In the genomic region with DNA sequence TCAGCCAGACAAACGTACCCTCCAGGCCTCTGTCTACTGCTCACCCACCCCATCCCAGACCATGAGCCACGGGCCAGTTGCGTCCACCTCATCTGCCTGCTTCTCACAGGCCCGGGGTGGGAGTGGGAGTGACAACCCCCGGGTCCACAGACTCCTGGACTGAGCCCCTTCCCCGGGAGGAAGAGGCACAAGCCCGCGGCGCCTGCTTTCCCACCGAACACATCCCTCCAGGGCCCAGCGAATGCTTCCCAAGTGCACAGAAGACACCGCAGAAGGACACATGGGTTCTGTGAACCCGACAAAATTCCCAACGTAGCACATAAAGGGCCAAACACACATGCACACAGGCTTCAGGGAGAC, we compare ENCODE assay signal across 18 cellular contexts. TPM values are rescaled to one million over a fixed set of nuclear protein-coding genes. Genes with fewer than 3 reads are reported as not detected.
DNase-seq lines count a peak whose midpoint lies in the region; ATAC-seq and TF ChIP-seq lines count a peak whose summit lies in the region.
"Had no signal": no experiment of that assay in that cellular context is flagged by ENCODE, and none has a peak within 500 bp of the region (broad histone marks: within the 10 kb centered on the region; RNA-seq: fewer than 3 reads in every experiment).

No MANE protein-coding gene starts in this region.

- H3K4me1 ChIP-seq in breast epithelium, result no peaks in the 10 kb centered on the region
- peaks cover 6% of the 10 kb centered on the region for H3K4me1 ChIP-seq in lower lobe of right lung
- H3K4me1 ChIP-seq in spleen, result peaks cover 0 to 22% (median 6%) of the 10 kb centered on the region in 6 donors
- peaks cover 2% of the 10 kb centered on the region for H3K4me1 ChIP-seq in ovary (ENCODE audit: insufficient read depth)

- DNase-seq in breast epithelium (ENCODE audit: low spot score in 2 of 2) (no peak), MCF 10A (ENCODE audit: unreplicated experiment) (no peak), WTC11 (ENCODE audit: low spot score) (no peak), lower lobe of right lung (no peak), spleen (peak; percentile 62), ovary (no peak)
- DNase-seq: CD8-positive, alpha-beta T cell; DMS79; KG1; NCI-H1048; NCI-H1436 treated with DMSO at 0.1 percent for 48 hours; NCI-H2029 treated with DMSO at 0.1 percent for 48 hours; NCI-H510A; SHP77 treated with DMSO at 0.1 percent for 48 hours had no signal

- no TSS peak for BruUV-seq in MCF 10A (replicated peaks; lab: Mats Ljungman, UMichigan)

- H3K27ac ChIP-seq in breast epithelium (no peak overlapping the region), lower lobe of right lung (peak overlapping the region; percentile 62), spleen (peak overlapping the region in 4 of 8 donors; percentile 26 to 81 (median 50)), ovary (no peak overlapping the region)
- H3K27ac ChIP-seq: BLaER1 had no signal

- H3K27me3 Mint-ChIP-seq in MCF 10A (ENCODE audit: insufficient read depth, unreplicated experiment) (no peaks in the 10 kb centered on the region), WTC11 (ENCODE audit: low read depth) (no peaks in the 10 kb centered on the region)

- H3K4me1 Mint-ChIP-seq in MCF 10A (ENCODE audit: insufficient read depth, unreplicated experiment) (no peaks in the 10 kb centered on the region), WTC11 (no peaks in the 10 kb centered on the region)

- H3K9me3 ChIP-seq in breast epithelium (no peaks in the 10 kb centered on the region), lower lobe of right lung (no peaks in the 10 kb centered on the region), spleen (no peaks in the 10 kb centered on the region), ovary (no peaks in the 10 kb centered on the region)
- H3K9me3 ChIP-seq: BLaER1 had no signal

- intact Hi-C loops in breast epithelium (cut with DNase I; ENCODE audit: low total_unique reads), result no loop called here
- intact Hi-C loops in MCF 10A (cut with micrococcal nuclease), result no loop called here
- intact Hi-C loops in lower lobe of right lung (cut with DNase I), result no loop called here
- intact Hi-C loops in spleen (cut with DNase I; ENCODE audit: low total_unique reads), result no loop called here
- intact Hi-C loops in ovary (cut with DNase I), result no loop called here

- H3K4me3 Mint-ChIP-seq in MCF 10A (ENCODE audit: unreplicated experiment) (no peak overlapping the region), WTC11 (no peak overlapping the region)
- H3K4me3 Mint-ChIP-seq: CD8-positive, alpha-beta T cell had no signal

- no peaks in the 10 kb centered on the region for H3K9me3 Mint-ChIP-seq in MCF 10A (ENCODE audit: unreplicated experiment)
- no peaks in the 10 kb centered on the region for H3K9me3 Mint-ChIP-seq in WTC11
- H3K9me3 Mint-ChIP-seq: CD8-positive, alpha-beta T cell had no signal

- H3K27ac Mint-ChIP-seq in MCF 10A (ENCODE audit: low read depth, unreplicated experiment) (no peak overlapping the region), WTC11 (peak overlapping the region; percentile 23; the same call in 1 of the 2 replicates)
- H3K27ac Mint-ChIP-seq: CD8-positive, alpha-beta T cell had no signal

- H3K27me3 ChIP-seq in breast epithelium (no peaks in the 10 kb centered on the region), lower lobe of right lung (ENCODE audit: low read depth) (no peaks in the 10 kb centered on the region), spleen (replicated peaks in 1 of 7) (no peaks in the 10 kb centered on the region), ovary (no peaks in the 10 kb centered on the region)
- H3K27me3 ChIP-seq: BLaER1 had no signal

- WGBS in spleen, 5 donors, result 66 to 88% (median 82%) methylated on average over 8 to 14 of the region's 14 CpGs
- 79 to 92% (median 88%) methylated on average over 14 of the region's 14 CpGs for WGBS in ovary, 3 donors

- TF ChIP-seq CTCF in breast epithelium (IDR thresholded peaks at IDR 0.05) (no peak), MCF 10A (IDR thresholded peaks at IDR 0.05; ENCODE audit: unreplicated experiment) (no peak), WTC11 (IDR thresholded peaks at IDR 0.05) (no peak), lower lobe of right lung (IDR thresholded peaks at IDR 0.05) (no peak), spleen (IDR thresholded peaks at IDR 0.05 in 8 of 11, conservative IDR thresholded peaks at IDR 0.05 in 3 of 11) (no peak), ovary (IDR thresholded peaks at IDR 0.05) (no peak)

- H3K36me3 ChIP-seq in breast epithelium (peaks cover 11% of the 10 kb centered on the region), lower lobe of right lung (peaks cover 74% of the 10 kb centered on the region), spleen (peaks cover 3 to 88% (median 55%) of the 10 kb centered on the region in 6 donors), ovary (no peaks in the 10 kb centered on the region)

- no peak for TF ChIP-seq POLR2A in breast epithelium (IDR thresholded peaks at IDR 0.05)
- no peak for TF ChIP-seq POLR2A in spleen (IDR thresholded peaks at IDR 0.05)
- no peak for TF ChIP-seq POLR2A in ovary (IDR thresholded peaks at IDR 0.05)

- no peak for TF ChIP-seq EP300 in ovary (IDR thresholded peaks at IDR 0.05)

- POLR2A ChIA-PET in MCF 10A (lab: Yijun Ruan, JAX) (no interaction called here), WTC11 (lab: Charles Lee) (no interaction called here)

- CTCF ChIA-PET in MCF 10A (lab: Yijun Ruan, JAX) (no interaction called here), WTC11 (lab: Charles Lee) (no interaction called here)

- H3K36me3 Mint-ChIP-seq in MCF 10A (ENCODE audit: insufficient read depth, unreplicated experiment) (peaks cover 38% of the 10 kb centered on the region), WTC11 (peaks cover 35% of the 10 kb centered on the region)

- ATAC-seq in WTC11 (no peak), lower lobe of right lung (no peak), HG03439 (IDR thresholded peaks at IDR 0.05; ENCODE audit: unreplicated experiment) (no peak), HG02981 (IDR thresholded peaks at IDR 0.05; ENCODE audit: unreplicated experiment) (no peak)
- ATAC-seq: CD8-positive, alpha-beta T cell; HepG2 had no signal

- H3K4me3 ChIP-seq in breast epithelium, result peak overlapping the region in 2 of 3 donors; percentile 18 to 31
- H3K4me3 ChIP-seq in lower lobe of right lung, result peak overlapping the region; percentile 47
- peak overlapping the region in 5 of 8 donors; percentile 15 to 69 (median 47) for H3K4me3 ChIP-seq in spleen
- H3K4me3 ChIP-seq in ovary, result no peak overlapping the region
- H3K4me3 ChIP-seq: BLaER1 had no signal

TF ChIP-seq in WTC11, 78 proteins besides CTCF, POLR2A, EP300 and RAD21 (continues in another document):
- no peak for TF ChIP-seq PRDM15 (CRISPR knock-in tag; IDR thresholded peaks at IDR 0.05)

RNA-seq across cellular contexts. Expression of gene PLPP2, which starts 18.0 kb away (rescaled TPM):
- 100 to 1,000 TPM in 2 of 3 donors, under 1 TPM in 1; 0.48 to 166 (median 120) TPM for total RNA-seq in breast epithelium
- total RNA-seq in MCF 10A (2022), result 5.4 and 9.4 TPM in 2 replicates
- 78.7 to 102 TPM (median 99.6 TPM) in 3 replicates for total RNA-seq in WTC11 (2021)
- 11.7 TPM for total RNA-seq in lower lobe of right lung
- total RNA-seq in spleen, result 10 to 100 TPM in 1 of 7 donors, 1 to 10 TPM in 6; 1.8 to 27.7 (median 4.7) TPM
- polyA plus RNA-seq in spleen, result 1 to 10 TPM; 1.2 to 6.2 (median 2.3) TPM
- 10 to 100 TPM in 3 of 7 donors, 1 to 10 TPM in 4; 3.0 to 75.0 (median 5.9) TPM for total RNA-seq in ovary
- polyA plus RNA-seq in ovary, result 1 to 10 TPM in 1 of 2 donors, under 1 TPM in 1; 0.68 to 3.1 TPM
- total RNA-seq: HepG2 had no signal
- polyA plus RNA-seq: HepG2 had no signal

RNA-seq across cellular contexts. Expression of gene MIER2, which starts 35.4 kb away (rescaled TPM):
- 10 to 100 TPM in 2 of 3 donors, 1 to 10 TPM in 1; 5.4 to 17.0 (median 12.8) TPM for total RNA-seq in breast epithelium
- 24.2 TPM in 2 replicates for total RNA-seq in MCF 10A (2022)
- 56.3 to 63.6 TPM (median 60.9 TPM) in 3 replicates for total RNA-seq in WTC11 (2021)
- total RNA-seq in lower lobe of right lung, result 39.4 TPM
- total RNA-seq in spleen, result 10 to 100 TPM; 26.8 to 66.5 (median 30.1) TPM
- 10 to 100 TPM; 19.2 to 47.2 (median 31.3) TPM for polyA plus RNA-seq in spleen
- total RNA-seq in ovary, result 10 to 100 TPM in 6 of 7 donors, 1 to 10 TPM in 1; 9.8 to 29.6 (median 22.8) TPM
- polyA plus RNA-seq in ovary, result 10 to 100 TPM; 13.3 to 15.0 TPM
